19 cellular contexts compared by ENCODE assay signal in genomic region chr12:18849080-18849479, GRCh38.
A peak's percentile ranks its signal among the peaks of the same experiment; 100 is the strongest.
DNase-seq lines count a peak whose midpoint lies in the region; ATAC-seq and TF ChIP-seq lines count a peak whose summit lies in the region.
"Had no signal": no experiment of that assay in that cellular context is flagged by ENCODE, and none has a peak within 500 bp of the region (broad histone marks: within the 10 kb centered on the region; RNA-seq: fewer than 3 reads in every experiment).

No MANE protein-coding gene starts in this region.

- ATAC-seq in HCT116, result peak; percentile 66
- no peak for ATAC-seq in HG03097 (IDR thresholded peaks at IDR 0.05; ENCODE audit: low FRiP score, unreplicated experiment)
- ATAC-seq in HG03175 (IDR thresholded peaks at IDR 0.05; ENCODE audit: unreplicated experiment), result no peak

- H3K27me3 ChIP-seq in HCT116 (ENCODE audit: insufficient read depth, low read length) (no peaks in the 10 kb centered on the region), HAP-1 (ENCODE audit: low read depth) (no peaks in the 10 kb centered on the region)
- H3K27me3 ChIP-seq: ovary, SJSA1, vagina had no signal

- in situ Hi-C loops in HAP-1 (cut with MboI; ENCODE audit: low sequenced_read_pairs), result no loop called here

- H3K9me3 ChIP-seq in HCT116 (ENCODE audit: control insufficient read depth in 1 of 2, insufficient read depth in 1 of 2, low read depth in 1 of 2, low read length in 2 of 2), result no peaks in the 10 kb centered on the region
- no peaks in the 10 kb centered on the region for H3K9me3 ChIP-seq in HAP-1
- H3K9me3 ChIP-seq: ovary, SJSA1, vagina had no signal

- no peak for TF ChIP-seq CTCF in HCT116 (IDR thresholded peaks at IDR 0.05 in 2 of 3, conservative IDR thresholded peaks at IDR 0.05 in 1 of 3; ENCODE audit: borderline replicate concordance in 1 of 3, insufficient read depth in 1 of 3, low read depth in 2 of 3, low read length in 2 of 3)
- no peak for TF ChIP-seq CTCF in fibroblast of villous mesenchyme (IDR thresholded peaks at IDR 0.05; ENCODE audit: insufficient read depth, low read depth, low read length)

- intact Hi-C loops in HCT116 (cut with micrococcal nuclease), result no loop called here

- H3K27ac ChIP-seq in HCT116 (ENCODE audit: low read depth, low read length), result no peak overlapping the region
- H3K27ac ChIP-seq: ovary, SJSA1, skin epidermis, vagina had no signal

- H3K79me2 ChIP-seq in HCT116 (ENCODE audit: insufficient read depth, low read length), result no peaks in the 10 kb centered on the region

- H3K36me3 ChIP-seq in HCT116 (ENCODE audit: control insufficient read depth in 1 of 2, insufficient read depth in 2 of 2, low read length in 2 of 2), result no peaks in the 10 kb centered on the region
- H3K36me3 ChIP-seq in HAP-1 (replicated peaks), result no peaks in the 10 kb centered on the region
- H3K36me3 ChIP-seq: ovary, SJSA1, vagina had no signal

- H3K4me2 ChIP-seq in HCT116 (ENCODE audit: low read length), result peak overlapping the region; percentile 19

- H2AFZ ChIP-seq in HCT116 (ENCODE audit: low read depth, low read length, poor library complexity, severe bottlenecking), result no peak overlapping the region

- H3K4me1 ChIP-seq in HCT116 (ENCODE audit: control insufficient read depth in 1 of 2, insufficient read depth in 2 of 2, low read length in 2 of 2), result peaks cover 0 to 13% of the 10 kb centered on the region in 2 experiments; a peak in 2 of 4 replicates
- no peaks in the 10 kb centered on the region for H3K4me1 ChIP-seq in HAP-1
- H3K4me1 ChIP-seq: vagina had no signal

- H4K20me1 ChIP-seq in HCT116 (ENCODE audit: insufficient read depth), result no peaks in the 10 kb centered on the region

- no peak for TF ChIP-seq POLR2A in HCT116 (IDR thresholded peaks at IDR 0.05; ENCODE audit: borderline replicate concordance, extremely low read depth, insufficient read depth, insufficient read length)

- no peak overlapping the region for H3K4me3 ChIP-seq in HCT116 (replicated peaks in 1 of 2; ENCODE audit: low read depth in 1 of 2, low read length in 2 of 2)
- H3K4me3 ChIP-seq in fibroblast of villous mesenchyme (ENCODE audit: low read depth, low read length), result no peak overlapping the region
- H3K4me3 ChIP-seq in skeletal muscle cell (ENCODE audit: low read depth, low read length), result no peak overlapping the region
- H3K4me3 ChIP-seq in HAP-1, result no peak overlapping the region
- H3K4me3 ChIP-seq: ovary, SJSA1, skin epidermis, vagina had no signal

- DNase-seq in HCT116 (ENCODE audit: low read depth, low spot score), result peak; percentile 31
- peak; percentile 22 for DNase-seq in amniotic epithelial cell (ENCODE audit: low read depth)
- DNase-seq in fibroblast of villous mesenchyme (ENCODE audit: low read depth), result peak; percentile 40
- DNase-seq in skeletal muscle cell (ENCODE audit: low read depth), result peak; percentile 70
- no peak for DNase-seq in HAP-1 (ENCODE audit: low spot score in 2 of 2)
- DNase-seq: activated B cell treated with CpG ODN at 0.5 μM for 24 hours; cerebellar nuclear complex; COR-L47; effector CD8-positive, alpha-beta T cell; NCI-H2171; NCI-H748 treated with DMSO at 0.1 percent for 48 hours; OCI-M1; ovary; stimulated activated CD4-positive, alpha-beta T cell treated with anti-CD3 and anti-CD28 coated beads, Interleukin-4, amount 100 ng/mL, for 24 hours had no signal

- RAD21 ChIA-PET in HCT116 (lab: Charles Lee; ENCODE audit: low non-redundant PET in 1 of 2, low total read pairs in 2 of 2, uncharacterized antibody in 2 of 2, unreplicated experiment in 2 of 2), result interaction anchor here in 1 of 2 experiments (0.6 kb wide), 1 partner anchor 210 kb away, joined by 5 read pairs; no protein-coding TSS in a partner anchor

- H3K9ac ChIP-seq in HCT116 (ENCODE audit: low read length), result no peak overlapping the region

- BruUV-seq in HCT116 (replicated peaks; lab: Mats Ljungman, UMichigan), result no TSS peak

- CTCF ChIA-PET in HCT116 (lab: Charles Lee), result no interaction called here

- POLR2A ChIA-PET in HCT116 (lab: Charles Lee), result no interaction called here

- H3K9me2 ChIP-seq in HCT116 (ENCODE audit: insufficient read depth), result no peaks in the 10 kb centered on the region

- no peak for TF ChIP-seq RAD21 in HCT116 (IDR thresholded peaks at IDR 0.05; ENCODE audit: low read depth)

TF ChIP-seq in HCT116, 20 proteins besides CTCF, POLR2A, EP300 and RAD21:
- TF ChIP-seq SP1 (IDR thresholded peaks at IDR 0.05; ENCODE audit: low read depth) (peak; percentile 36), MAX (IDR thresholded peaks at IDR 0.05) (0 out of 2 replicates have a peak, but pooled peaks have one; percentile 12), CEBPB (IDR thresholded peaks at IDR 0.05; ENCODE audit: low read depth) (peak; percentile 51; the same call in 1 of the 2 replicates), SRF (IDR thresholded peaks at IDR 0.05; ENCODE audit: low read depth) (no peak), TCF7L2 (IDR thresholded peaks at IDR 0.05; ENCODE audit: borderline replicate concordance, extremely low read depth, insufficient read depth, insufficient read length) (peak; percentile 81), CBX3 (IDR thresholded peaks at IDR 0.05; ENCODE audit: low read depth) (no peak), JUND (IDR thresholded peaks at IDR 0.05) (peak; percentile 61), FOSL1 (IDR thresholded peaks at IDR 0.05; ENCODE audit: low read depth) (no peak)

Comparison
In these comparisons a context has a peak if more than half of its experiments do, and no peak if none do; other contexts are left out.
1. DNase-seq: peak in HCT116 (single experiment), amniotic epithelial cell (single experiment), fibroblast of villous mesenchyme (single experiment) and skeletal muscle cell (single experiment); none in HAP-1 (0 of 2).